Comparison of ENCODE assay signal across 17 cellular contexts in the genomic region with DNA sequence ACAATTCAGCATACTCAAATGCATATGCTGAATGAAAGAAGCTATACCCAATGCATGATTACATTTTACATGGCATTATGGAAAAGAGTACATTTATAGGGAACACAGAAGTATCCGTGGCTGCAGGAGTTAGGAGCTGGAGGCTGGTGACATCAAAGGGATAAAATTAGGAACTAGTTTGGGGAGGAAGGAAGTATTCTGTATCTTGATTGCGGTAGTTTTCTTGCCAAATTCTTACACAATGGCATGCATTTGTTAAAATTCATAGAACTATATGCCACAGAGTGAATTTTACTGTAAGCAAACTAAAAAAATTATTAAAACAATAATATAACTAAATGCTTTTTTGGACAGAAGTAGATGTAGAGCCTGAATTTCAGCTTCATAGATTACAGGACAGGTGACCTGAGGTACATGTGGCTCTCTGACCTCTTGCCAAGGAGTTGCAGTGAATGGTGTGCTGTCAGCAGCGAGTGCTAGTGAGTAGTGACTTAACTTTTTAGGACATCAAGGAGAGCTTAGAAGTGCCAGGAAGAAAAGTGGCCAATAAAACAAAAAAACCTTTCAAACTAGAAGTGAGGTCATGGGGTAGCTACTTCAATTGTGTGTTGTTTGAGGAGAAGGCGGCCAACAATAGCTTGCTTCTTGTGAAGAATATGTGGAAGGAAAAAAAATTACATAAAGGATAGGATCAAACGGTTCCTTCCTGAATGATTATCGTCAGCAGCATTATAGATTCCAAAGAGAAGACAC.
A peak's percentile ranks its signal among the peaks of the same experiment; 100 is the strongest.
DNase-seq lines count a peak whose midpoint lies in the region; ATAC-seq lines count a peak whose summit lies in the region.
"Had no signal": no experiment of that assay in that cellular context is flagged by ENCODE, and none has a peak within 500 bp of the region (broad histone marks: within the 10 kb centered on the region; RNA-seq: fewer than 3 reads in every experiment).

No MANE protein-coding gene starts in this region.

- peak overlapping the region; percentile 50 for H3K4me2 ChIP-seq in BLaER1
- H3K4me2 ChIP-seq in mesendoderm (ENCODE audit: low read length), result no peak overlapping the region
- H3K4me2 ChIP-seq: A549, SK-N-SH had no signal

- DNase-seq in KBM-7 (peak; percentile 1), NOMO-1 treated with dmso at 0.1 percent for 144 hours (lab: John Stamatoyannopoulos, UW; ENCODE audit: unreplicated experiment) (peak; percentile 64), foreskin melanocyte (peak; percentile 31), NCI-H1436 (lab: John Stamatoyannopoulos, UW) (no peak), mesendoderm (no peak), Right ventricle myocardium inferior (ENCODE audit: missing footprints) (no peak)
- DNase-seq: CD4-positive, CD25-positive, alpha-beta regulatory T cell; HFFc6; NCI-H1092; NCI-H226; NCI-H524 treated with DMSO at 0.1 percent for 48 hours; SK-N-SH; T-helper 17 cell had no signal

- H4K8ac ChIP-seq in mesendoderm (ENCODE audit: low read depth, low read length), result no peak overlapping the region

- no CpG with 5 or more reads among the region's 6 CpGs for WGBS in mesendoderm (ENCODE audit: extremely low coverage, insufficient coverage, low lambda C conversion rate)

- intact Hi-C loops in Right ventricle myocardium inferior (cut with DNase I), result no loop called here

- no peaks in the 10 kb centered on the region for H3K79me2 ChIP-seq in mesendoderm (ENCODE audit: control insufficient read depth, insufficient read depth, low read length)

- H3K18ac ChIP-seq in mesendoderm (ENCODE audit: low read length), result no peak overlapping the region

- no peaks in the 10 kb centered on the region for H3K79me1 ChIP-seq in mesendoderm (ENCODE audit: low read length)

- H2BK15ac ChIP-seq in mesendoderm (replicated peaks; ENCODE audit: low read depth), result no peak overlapping the region

- ATAC-seq in Right ventricle myocardium inferior, result no peak
- ATAC-seq in HG02610 (IDR thresholded peaks at IDR 0.05; ENCODE audit: unreplicated experiment), result no peak
- ATAC-seq: A549, T-helper 17 cell had no signal

- H4K5ac ChIP-seq in mesendoderm (ENCODE audit: low read length), result no peak overlapping the region

- H3K27ac ChIP-seq in BLaER1, result no peak overlapping the region
- H3K27ac ChIP-seq in mesendoderm (ENCODE audit: low read depth, low read length), result no peak overlapping the region
- H3K27ac ChIP-seq: A549, HL-60 had no signal

- H2BK120ac ChIP-seq in mesendoderm (ENCODE audit: low read depth, low read length), result no peak overlapping the region

- peaks cover 43% of the 10 kb centered on the region for H3K9me3 ChIP-seq in BLaER1
- H3K9me3 ChIP-seq: A549, SK-N-SH had no signal

- H4K20me1 ChIP-seq in BLaER1, result no peaks in the 10 kb centered on the region

- H3K27me3 ChIP-seq in BLaER1 (no peaks in the 10 kb centered on the region), mesendoderm (ENCODE audit: insufficient read depth, low read length, poor library complexity) (no peaks in the 10 kb centered on the region)

- H2BK5ac ChIP-seq in mesendoderm (ENCODE audit: low read length), result no peak overlapping the region

- no peak overlapping the region for H3K56ac ChIP-seq in mesendoderm (ENCODE audit: low read length)

- H3K4ac ChIP-seq in mesendoderm (ENCODE audit: low read depth, low read length), result no peak overlapping the region

- peaks cover 17% of the 10 kb centered on the region for H3K4me1 ChIP-seq in BLaER1
- H3K4me1 ChIP-seq in mesendoderm (ENCODE audit: control insufficient read depth, low read depth, low read length), result no peaks in the 10 kb centered on the region
- H3K4me1 ChIP-seq: A549 had no signal

- H3K4me3 ChIP-seq in BLaER1, result no peak overlapping the region
- H3K4me3 ChIP-seq in mesendoderm (ENCODE audit: low read length), result no peak overlapping the region
- H3K4me3 ChIP-seq: A549 had no signal

- no peak overlapping the region for H2AK5ac ChIP-seq in mesendoderm (ENCODE audit: low read length)

- in situ Hi-C loops in KBM-7 (cut with MboI; ENCODE audit: low pct_unique_long_range_greater_than_20kb, low sequenced_read_pairs), result no loop called here

- H3K9ac ChIP-seq in BLaER1, result no peak overlapping the region; the same call in 1 of the 2 replicates
- no peak overlapping the region for H3K9ac ChIP-seq in mesendoderm (ENCODE audit: low read length)
- H3K9ac ChIP-seq: SK-N-SH had no signal

- H3K36me3 ChIP-seq in BLaER1 (peaks cover 96% of the 10 kb centered on the region), mesendoderm (ENCODE audit: control insufficient read depth, insufficient read depth, low read length) (no peaks in the 10 kb centered on the region)

- H3K23ac ChIP-seq in mesendoderm (ENCODE audit: low read length), result no peak overlapping the region

Comparison
In these comparisons a context has a peak if more than half of its experiments do, and no peak if none do; other contexts are left out.
1. DNase-seq: peak in KBM-7 (single experiment), NOMO-1 treated with dmso at 0.1 percent for 144 hours (single experiment) and foreskin melanocyte (single experiment); none in NCI-H1436 (single experiment), mesendoderm (single experiment) and Right ventricle myocardium inferior (single experiment).